8 cellular contexts compared by ENCODE assay signal in the genomic region with DNA sequence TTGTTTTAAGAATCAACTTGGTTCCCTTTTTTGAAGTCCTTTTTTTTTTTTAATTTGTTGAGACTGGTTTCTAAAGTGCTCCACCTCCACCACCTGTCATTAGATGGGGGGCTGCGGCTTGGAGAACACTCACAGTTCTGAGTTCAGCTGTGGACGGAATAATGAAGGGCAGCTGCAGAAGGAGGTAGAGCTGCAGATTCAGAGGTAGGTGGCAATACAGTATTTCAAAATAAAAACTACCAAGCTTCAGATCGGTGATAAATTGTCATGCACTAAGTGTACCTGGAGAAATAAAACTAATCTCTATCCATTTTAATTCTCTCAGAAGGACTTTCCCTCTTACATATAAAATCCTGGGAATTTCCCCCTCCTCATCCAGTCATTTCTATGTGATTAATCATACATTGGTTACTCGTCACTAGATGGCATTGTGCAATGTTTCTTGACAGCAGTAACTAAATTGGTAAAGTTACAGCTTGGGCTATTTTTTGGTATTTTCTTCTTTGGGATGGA.
DNase-seq lines count a peak whose midpoint lies in the region; ATAC-seq lines count a peak whose summit lies in the region.

No MANE protein-coding gene starts in this region.

- DNase-seq in Caki2 (ENCODE audit: low read depth) (peak; percentile 77), RKO (ENCODE audit: low spot score) (peak; percentile 62), renal cortical epithelial cell (ENCODE audit: low read depth) (peak; percentile 97), posterior cingulate gyrus (no peak)
- DNase-seq in stimulated activated CD4-positive, alpha-beta T cell treated with anti-CD3 and anti-CD28 coated beads, Interleukin-12 subunit alpha, Interleukin-12 subunit beta, amount 100 ng/mL, for 4 hours = no peak

- intact Hi-C loops in posterior cingulate gyrus (cut with DNase I) = loop anchor here (1.0 to 5.0 kb wide), 2 partner anchors 84 to 361 kb away; no protein-coding TSS in a partner anchor

- ATAC-seq in GM19035 (IDR thresholded peaks at IDR 0.05; ENCODE audit: unreplicated experiment) (peak; percentile 54), HG03139 (IDR thresholded peaks at IDR 0.05; ENCODE audit: unreplicated experiment) (peak; percentile 80), esophagus mucosa (peak; percentile 18)

- in situ Hi-C loops in Caki2 (cut with HindIII; ENCODE audit: low pct_unique_long_range_greater_than_20kb, low sequenced_read_pairs) = no loop called here

Comparison
In these comparisons a context has a peak if more than half of its experiments do, and no peak if none do; other contexts are left out.
1. DNase-seq: peak in Caki2 (single experiment), RKO (single experiment) and renal cortical epithelial cell (single experiment); none in stimulated activated CD4-positive, alpha-beta T cell treated with anti-CD3 and anti-CD28 coated beads, Interleukin-12 subunit alpha, Interleukin-12 subunit beta, amount 100 ng/mL, for 4 hours (single experiment) and posterior cingulate gyrus (0 of 10).
2. ATAC-seq: peak in every context shown above with its lines; median percentile 80 in HG03139; 54 in GM19035; 18 in esophagus mucosa.